35 cellular contexts compared by ENCODE assay signal in the genomic region with DNA sequence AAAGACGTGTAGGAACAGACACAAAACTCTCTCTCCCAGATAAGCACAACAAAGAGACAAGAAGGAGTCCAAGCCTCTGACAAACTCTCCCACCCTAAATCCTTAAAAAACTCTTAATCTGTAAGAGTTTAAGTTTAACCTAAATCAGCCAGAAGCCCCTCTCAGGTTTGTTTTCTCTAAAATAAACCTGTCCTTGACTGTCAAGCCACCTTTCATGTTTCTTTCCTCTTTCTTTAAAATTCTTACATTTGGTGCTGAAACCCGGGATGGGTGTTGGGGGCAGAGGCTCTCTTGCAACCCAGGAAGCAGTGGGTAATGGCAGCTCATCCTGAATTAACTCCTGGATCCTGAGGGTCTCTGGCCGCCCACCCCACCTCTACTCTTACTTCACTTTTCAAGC.
"Had no signal": no experiment of that assay in that cellular context is flagged by ENCODE, and none has a peak within 500 bp of the region (broad histone marks: within the 10 kb centered on the region; RNA-seq: fewer than 3 reads in every experiment).

No MANE protein-coding gene starts in this region.

- DNase-seq: Karpas-422, Kasumi-1, MG63, MM.1S, MV-4-11, NCI-H1048, NCI-H1092, NCI-H1092 treated with DMSO at 0.1 percent for 48 hours, NCI-H1105, NCI-H1105 treated with DMSO at 0.1 percent for 48 hours, NCI-H1417, NCI-H1417 treated with DMSO at 0.1 percent for 48 hours, NCI-H1436, NCI-H1436 treated with DMSO at 0.1 percent for 48 hours, NCI-H146, NCI-H1694, NCI-H1694 treated with DMSO at 0.1 percent for 48 hours, NCI-H187, NCI-H187 treated with DMSO at 0.1 percent for 48 hours, NCI-H1930, NCI-H2029, NCI-H2029 treated with DMSO at 0.1 percent for 48 hours, NCI-H2081, NCI-H2081 treated with DMSO at 0.1 percent for 48 hours, NCI-H2107, NCI-H2171, NCI-H2171 treated with DMSO at 0.1 percent for 48 hours, NCI-H2227 treated with DMSO at 0.1 percent for 48 hours, NCI-H226, NCI-H345, NCI-H446, NCI-H446 treated with DMSO at 0.1 percent for 48 hours, NCI-H510A, NCI-H510A treated with DMSO at 0.1 percent for 48 hours, NCI-H524 had no signal

- H3K4me3 ChIP-seq: MG63 had no signal

- H3K36me3 ChIP-seq: MG63 had no signal

- H3K27me3 ChIP-seq: MG63 had no signal

- H3K9me3 ChIP-seq: MG63 had no signal
